9 cellular contexts compared by ENCODE assay signal in genomic region chrX:12701625-12702024, GRCh38.
A peak's percentile ranks its signal among the peaks of the same experiment; 100 is the strongest.
DNase-seq lines count a peak whose midpoint lies in the region; ATAC-seq lines count a peak whose summit lies in the region.
"Had no signal": no experiment of that assay in that cellular context is flagged by ENCODE, and none has a peak within 500 bp of the region (broad histone marks: within the 10 kb centered on the region; RNA-seq: fewer than 3 reads in every experiment).

No MANE protein-coding gene starts in this region.

- H3K4me1 Mint-ChIP-seq in activated naive CD8-positive, alpha-beta T cell treated with anti-CD3 and anti-CD28 coated beads for 36 hours, result peaks cover 5% of the 10 kb centered on the region

- H3K27ac Mint-ChIP-seq in activated naive CD8-positive, alpha-beta T cell treated with anti-CD3 and anti-CD28 coated beads for 36 hours, result no peak overlapping the region
- H3K27ac Mint-ChIP-seq: CD8-positive, alpha-beta T cell had no signal

- H3K27me3 Mint-ChIP-seq in activated naive CD8-positive, alpha-beta T cell treated with anti-CD3 and anti-CD28 coated beads for 36 hours, result peaks cover 10% of the 10 kb centered on the region

- peak; percentile 9 for DNase-seq in activated T-cell treated with anti-CD3 and anti-CD28 coated beads for 24 hours (ENCODE audit: low read depth)
- DNase-seq in activated T-cell treated with anti-CD3 and anti-CD28 coated beads, Interleukin-2, amount 50 U/mL, for 1 hour, result no peak
- DNase-seq in HS-27A (ENCODE audit: low read depth), result peak; percentile 4
- peak; percentile 86 for DNase-seq in NCI-H82 (lab: John Stamatoyannopoulos, UW)
- DNase-seq in activated naive CD8-positive, alpha-beta T cell treated with anti-CD3 and anti-CD28 coated beads for 36 hours, result peak; percentile 14
- DNase-seq in hepatic stellate cell (ENCODE audit: low spot score), result peak; percentile 23
- peak; percentile 23 for DNase-seq in skeletal muscle cell (ENCODE audit: low read depth)

- no peaks in the 10 kb centered on the region for H3K36me3 Mint-ChIP-seq in activated naive CD8-positive, alpha-beta T cell treated with anti-CD3 and anti-CD28 coated beads for 36 hours
- H3K36me3 Mint-ChIP-seq: CD8-positive, alpha-beta T cell had no signal

- H3K4me3 ChIP-seq in skeletal muscle cell (ENCODE audit: low read depth, low read length), result no peak overlapping the region

- ATAC-seq in GM21576 (IDR thresholded peaks at IDR 0.05; ENCODE audit: unreplicated experiment), result no peak
- ATAC-seq: CD8-positive, alpha-beta T cell had no signal

- no peak overlapping the region for H3K4me3 Mint-ChIP-seq in activated naive CD8-positive, alpha-beta T cell treated with anti-CD3 and anti-CD28 coated beads for 36 hours
- H3K4me3 Mint-ChIP-seq: CD8-positive, alpha-beta T cell had no signal

- no peaks in the 10 kb centered on the region for H3K9me3 Mint-ChIP-seq in activated naive CD8-positive, alpha-beta T cell treated with anti-CD3 and anti-CD28 coated beads for 36 hours
- H3K9me3 Mint-ChIP-seq: CD8-positive, alpha-beta T cell had no signal
